In genomic region chr6:120378582-120379220, GRCh38 we compare ENCODE assay signal across 9 cellular contexts.
A peak's percentile ranks its signal among the peaks of the same experiment; 100 is the strongest.
DNase-seq lines count a peak whose midpoint lies in the region; ATAC-seq, FAIRE-seq and TF ChIP-seq lines count a peak whose summit lies in the region.
"Had no signal": no experiment of that assay in that cellular context is flagged by ENCODE, and none has a peak within 500 bp of the region (broad histone marks: within the 10 kb centered on the region; RNA-seq: fewer than 3 reads in every experiment).

No MANE protein-coding gene starts in this region.

- peak; percentile 42 for TF ChIP-seq CTCF in A549 (IDR thresholded peaks at IDR 0.05)
- TF ChIP-seq CTCF in body of pancreas (IDR thresholded peaks at IDR 0.05) = peak in 6 of 7 experiments; percentile 44 to 68 (median 54)
- TF ChIP-seq CTCF in prostate gland (IDR thresholded peaks at IDR 0.05) = peak in 3 of 4 experiments; percentile 8 to 35 (median 9)
- no peak for TF ChIP-seq CTCF in ovary (IDR thresholded peaks at IDR 0.05)

- POLR2A ChIA-PET in A549 (lab: Yijun Ruan, JAX) = no interaction called here

- H3K36me3 ChIP-seq in body of pancreas (replicated peaks in 1 of 2; ENCODE audit: insufficient read depth in 1 of 2, low read depth in 2 of 2) = no peaks in the 10 kb centered on the region
- H3K36me3 ChIP-seq in prostate gland = no peaks in the 10 kb centered on the region
- no peaks in the 10 kb centered on the region for H3K36me3 ChIP-seq in ovary

- 3% methylated on average over 3 of the region's 3 CpGs for WGBS in A549 (ENCODE audit: missing lambda C conversion rate)
- WGBS in body of pancreas, 2 donors = 21 to 34% methylated on average over 3 of the region's 3 CpGs
- WGBS in prostate gland = 42% methylated on average over 3 of the region's 3 CpGs
- WGBS in ovary, 3 donors = 30 to 39% (median 38%) methylated on average over 3 of the region's 3 CpGs

- TF ChIP-seq EP300 in A549 (IDR thresholded peaks at IDR 0.05) (no peak), ovary (IDR thresholded peaks at IDR 0.05) (no peak)

- H3K4me3 ChIP-seq in A549 (no peak overlapping the region), body of pancreas (no peak overlapping the region), prostate gland (no peak overlapping the region), ovary (no peak overlapping the region)

- TF ChIP-seq POLR2A in A549 (IDR thresholded peaks at IDR 0.05; ENCODE audit: low read length) (no peak), body of pancreas (IDR thresholded peaks at IDR 0.05) (no peak), prostate gland (IDR thresholded peaks at IDR 0.05) (no peak), ovary (IDR thresholded peaks at IDR 0.05) (no peak)

- peak; percentile 17 to 34; a peak in 1 of 5 replicates for TF ChIP-seq RAD21 in A549 (conservative IDR thresholded peaks at IDR 0.05 in 1 of 2, IDR thresholded peaks at IDR 0.05 in 1 of 2)

- no peak overlapping the region for H3K27ac ChIP-seq in A549
- no peak overlapping the region for H3K27ac ChIP-seq in body of pancreas
- H3K27ac ChIP-seq in prostate gland = no peak overlapping the region
- no peak overlapping the region for H3K27ac ChIP-seq in ovary
- H3K27ac ChIP-seq: epithelial cell of prostate had no signal

- intact Hi-C loops in body of pancreas (cut with DNase I) (no loop called here), prostate gland (cut with DNase I) (no loop called here), ovary (cut with DNase I) (no loop called here)

- H3K27me3 ChIP-seq in body of pancreas (no peaks in the 10 kb centered on the region), prostate gland (replicated peaks; ENCODE audit: insufficient read depth) (no peaks in the 10 kb centered on the region), ovary (no peaks in the 10 kb centered on the region)

- no peak for FAIRE-seq in A549 (lab: Jason Lieb, UNC)

- H3K4me1 ChIP-seq in A549 (no peaks in the 10 kb centered on the region), body of pancreas (no peaks in the 10 kb centered on the region), prostate gland (replicated peaks) (no peaks in the 10 kb centered on the region), ovary (ENCODE audit: insufficient read depth) (no peaks in the 10 kb centered on the region)

- DNase-seq in A549 (ENCODE audit: low read depth in 1 of 2, low spot score in 1 of 2) (peak; percentile 6 to 42), NCI-H1694 treated with DMSO at 0.1 percent for 48 hours (lab: John Stamatoyannopoulos, UW) (peak; percentile 33), body of pancreas (peak in 3 of 4 donors; percentile 9 to 21 (median 13)), prostate gland (ENCODE audit: low spot score) (no peak), ovary (no peak)
- no peak for DNase-seq in activated CD4-positive, alpha-beta T cell treated with anti-CD3 and anti-CD28 coated beads, Interleukin-2, amount 50 U/mL, for 48 hours

- no peak overlapping the region for H3K4me2 ChIP-seq in A549

- peak in 1 of 2 experiments; percentile 64; a peak in 3 of 6 replicates for ATAC-seq in A549
- ATAC-seq in GM18520 (IDR thresholded peaks at IDR 0.05; ENCODE audit: unreplicated experiment) = peak; percentile 79
- peak; percentile 96 for ATAC-seq in HG02938 (IDR thresholded peaks at IDR 0.05; ENCODE audit: unreplicated experiment)
- peak; percentile 63 for ATAC-seq in body of pancreas

- H3K9me3 ChIP-seq in A549 (no peaks in the 10 kb centered on the region), body of pancreas (no peaks in the 10 kb centered on the region), prostate gland (no peaks in the 10 kb centered on the region), ovary (no peaks in the 10 kb centered on the region)

- CTCF ChIA-PET in A549 (lab: Yijun Ruan, JAX) = no interaction called here

TF ChIP-seq in A549, 52 proteins besides CTCF, POLR2A, EP300 and RAD21:
- TF ChIP-seq POLR2AphosphoS2 (conservative IDR thresholded peaks at IDR 0.05; ENCODE audit: low read length) = no peak
- TF ChIP-seq SMC3 (IDR thresholded peaks at IDR 0.05) = peak; percentile 10; the same call in 1 of the 3 replicates
TF ChIP-seq in A549: peak in this region for 1.

Comparison
In these comparisons a context has a peak if more than half of its experiments do, and no peak if none do; other contexts are left out.
1. DNase-seq: peak in A549 (2 of 2), NCI-H1694 treated with DMSO at 0.1 percent for 48 hours (single experiment) and body of pancreas (3 of 4); none in prostate gland (single experiment), ovary (0 of 5) and activated CD4-positive, alpha-beta T cell treated with anti-CD3 and anti-CD28 coated beads, Interleukin-2, amount 50 U/mL, for 48 hours (0 of 2).
2. CTCF ChIP-seq: peak in A549 (single experiment), body of pancreas (6 of 7) and prostate gland (3 of 4); none in ovary (0 of 3).